ENCODE assay signal across 13 cellular contexts in genomic region chr16:4487955-4488481, GRCh38. TPM values are rescaled to one million over a fixed set of nuclear protein-coding genes. Genes with fewer than 3 reads are reported as not detected.
DNase-seq lines count a peak whose midpoint lies in the region; ATAC-seq, FAIRE-seq and TF ChIP-seq lines count a peak whose summit lies in the region.
"Had no signal": no experiment of that assay in that cellular context is flagged by ENCODE, and none has a peak within 500 bp of the region (broad histone marks: within the 10 kb centered on the region; RNA-seq: fewer than 3 reads in every experiment).

No MANE protein-coding gene starts in this region.

- 48 to 67% methylated on average over 5 of the region's 5 CpGs for WGBS in lung, 2 donors
- WGBS in ovary, 3 donors = 67 to 77% (median 75%) methylated on average over 5 of the region's 5 CpGs
- WGBS in small intestine, 3 donors = 44 to 61% (median 53%) methylated on average over 5 of the region's 5 CpGs

- TF ChIP-seq POLR2A in ovary (IDR thresholded peaks at IDR 0.05) = no peak

- H3K4me3 ChIP-seq in LNCaP clone FGC (ENCODE audit: low read depth, low read length) = no peak overlapping the region
- H3K4me3 ChIP-seq in lung = no peak overlapping the region
- H3K4me3 ChIP-seq in ovary = no peak overlapping the region
- no peak overlapping the region for H3K4me3 ChIP-seq in small intestine (ENCODE audit: low read depth in 1 of 2, low read length in 2 of 2)
- H3K4me3 ChIP-seq: heart right ventricle had no signal

- H3K27me3 ChIP-seq in lung (ENCODE audit: control insufficient read depth, insufficient read depth) = no peaks in the 10 kb centered on the region
- H3K27me3 ChIP-seq in ovary = no peaks in the 10 kb centered on the region
- no peaks in the 10 kb centered on the region for H3K27me3 ChIP-seq in small intestine (ENCODE audit: control insufficient read depth in 2 of 2, insufficient read depth in 2 of 2, low read length in 2 of 2)
- H3K27me3 ChIP-seq: heart right ventricle had no signal

- TF ChIP-seq EP300 in ovary (IDR thresholded peaks at IDR 0.05) = no peak

- peak overlapping the region in 3 of 5 experiments; percentile 28 to 72 (median 41) for H3K27ac Mint-ChIP-seq in brain

- H3K36me3 Mint-ChIP-seq in brain = peaks cover 29% of the 10 kb centered on the region

- no peak overlapping the region for H3K4me3 Mint-ChIP-seq in brain

- peaks cover 7% of the 10 kb centered on the region for H3K4me1 Mint-ChIP-seq in brain

- H3K27ac ChIP-seq in lung (ENCODE audit: low read depth in 1 of 2, low read length in 1 of 2) = peak overlapping the region in 1 of 2 donors; percentile 97
- no peak overlapping the region for H3K27ac ChIP-seq in ovary
- H3K27ac ChIP-seq in small intestine (ENCODE audit: low read depth in 1 of 2, low read length in 1 of 2) = no peak overlapping the region

- intact Hi-C loops in ovary (cut with DNase I) = loop anchor here in 1 of 4 donors (5.0 kb wide), 1 partner anchor 1326 kb away; no protein-coding TSS in a partner anchor

- no peaks in the 10 kb centered on the region for H3K9me3 Mint-ChIP-seq in brain

- no peak for FAIRE-seq in small intestine (lab: Jason Lieb, UNC)

- TF ChIP-seq CTCF in LNCaP clone FGC (IDR thresholded peaks at IDR 0.05; ENCODE audit: control insufficient read depth, extremely low read depth, insufficient read depth) = no peak
- no peak for TF ChIP-seq CTCF in brain (conservative IDR thresholded peaks at IDR 0.05)
- TF ChIP-seq CTCF in lung (IDR thresholded peaks at IDR 0.05; ENCODE audit: control extremely low read depth, extremely low read depth) = no peak
- no peak for TF ChIP-seq CTCF in ovary (IDR thresholded peaks at IDR 0.05)

- H3K36me3 ChIP-seq in lung (ENCODE audit: control insufficient read depth in 2 of 2, insufficient read depth in 2 of 2, low read length in 2 of 2) (peaks cover 3 to 10% of the 10 kb centered on the region in 2 donors), ovary (no peaks in the 10 kb centered on the region), small intestine (ENCODE audit: control insufficient read depth in 2 of 2, insufficient read depth in 2 of 2, low read length in 2 of 2) (peaks cover 0 to 10% of the 10 kb centered on the region in 2 donors)

- H3K9me3 ChIP-seq in lung (ENCODE audit: control insufficient read depth in 2 of 2, insufficient read depth in 1 of 2, low read length in 1 of 2) = no peaks in the 10 kb centered on the region
- H3K9me3 ChIP-seq in ovary = no peaks in the 10 kb centered on the region
- H3K9me3 ChIP-seq in small intestine (ENCODE audit: control insufficient read depth, low read depth) = no peaks in the 10 kb centered on the region
- H3K9me3 ChIP-seq: heart right ventricle had no signal

- peak; percentile 50 for DNase-seq in AG20443 (ENCODE audit: low spot score)
- peak; percentile 72 for DNase-seq in LNCaP clone FGC (ENCODE audit: low read depth)
- no peak for DNase-seq in lung (ENCODE audit: low spot score)
- DNase-seq in SKM-1 treated with dmso at 0.1 percent for 144 hours (lab: John Stamatoyannopoulos, UW; ENCODE audit: unreplicated experiment) = no peak
- no peak for DNase-seq in NCI-H1694 treated with DMSO at 0.1 percent for 48 hours (lab: John Stamatoyannopoulos, UW)
- DNase-seq in ovary = no peak
- no peak for DNase-seq in small intestine
- DNase-seq: activated gamma-delta T cell treated with Interleukin-2 at 50 U/mL for 16 hours, heart right ventricle, NCI-H146, retina, SW 1271 had no signal

- peak; percentile 41 for ATAC-seq in lung (ENCODE audit: insufficient read depth, low FRiP score)

- H3K4me1 ChIP-seq in lung (ENCODE audit: control insufficient read depth in 2 of 2, insufficient read depth in 2 of 2, low read length in 2 of 2) (peaks cover 3 to 19% of the 10 kb centered on the region in 2 donors), ovary (ENCODE audit: insufficient read depth) (no peaks in the 10 kb centered on the region), small intestine (ENCODE audit: control insufficient read depth in 2 of 2, insufficient read depth in 1 of 2, low read depth in 1 of 2, low read length in 1 of 2) (no peaks in the 10 kb centered on the region)

- H3K27me3 Mint-ChIP-seq in brain = no peaks in the 10 kb centered on the region

RNA-seq across cellular contexts. Expression of gene HMOX2, which starts 11.8 kb away (rescaled TPM):
- polyA plus RNA-seq in brain (ENCODE audit: insufficient read depth, low read depth, low replicate concordance) = 123 TPM
- total RNA-seq in lung = 10 to 100 TPM; 37.6 to 57.8 TPM
- 10 to 100 TPM; 45.6 to 57.0 TPM for polyA plus RNA-seq in lung
- 10 to 100 TPM; 25.0 to 40.5 (median 31.6) TPM for total RNA-seq in ovary
- polyA plus RNA-seq in ovary = 10 to 100 TPM; 29.5 to 73.3 TPM
- 10 to 100 TPM; 62.7 to 89.7 (median 86.5) TPM for polyA plus RNA-seq in small intestine

RNA-seq across cellular contexts. Expression of gene NMRAL1, which starts 13.6 kb away (rescaled TPM):
- polyA plus RNA-seq in brain (ENCODE audit: insufficient read depth, low read depth, low replicate concordance) = 116 TPM
- total RNA-seq in lung = 10 to 100 TPM; 23.4 to 52.9 TPM
- polyA plus RNA-seq in lung = 10 to 100 TPM; 40.7 to 57.4 TPM
- total RNA-seq in ovary = 10 to 100 TPM; 41.7 to 72.7 (median 51.5) TPM
- 10 to 100 TPM; 15.0 to 56.5 TPM for polyA plus RNA-seq in ovary
- 10 to 100 TPM; 53.9 to 70.9 (median 58.1) TPM for polyA plus RNA-seq in small intestine

RNA-seq across cellular contexts. Expression of gene CDIP1, which starts 50.6 kb away (rescaled TPM):
- polyA plus RNA-seq in brain (ENCODE audit: insufficient read depth, low read depth, low replicate concordance) = 161 TPM
- 10 to 100 TPM; 12.4 to 25.2 TPM for total RNA-seq in lung
- 10 to 100 TPM; 11.3 to 13.2 TPM for polyA plus RNA-seq in lung
- total RNA-seq in ovary = 10 to 100 TPM; 14.6 to 55.1 (median 41.4) TPM
- polyA plus RNA-seq in ovary = 10 to 100 TPM; 19.1 to 24.5 TPM
- 10 to 100 TPM; 26.5 to 49.9 (median 37.0) TPM for polyA plus RNA-seq in small intestine

Comparison
In these comparisons a context has a peak if more than half of its experiments do, and no peak if none do; other contexts are left out.
1. DNase-seq: peak in AG20443 (single experiment) and LNCaP clone FGC (single experiment); none in lung (single experiment), SKM-1 treated with dmso at 0.1 percent for 144 hours (single experiment), NCI-H1694 treated with DMSO at 0.1 percent for 48 hours (single experiment), ovary (0 of 5) and small intestine (single experiment).